ENCODE assay signal across 1 cellular context in genomic region chr19:45770192-45771101, GRCh38.
TF ChIP-seq lines count a peak whose summit lies in the region.

No MANE protein-coding gene starts in this region.

TF ChIP-seq in HepG2, 621 proteins besides CTCF, POLR2A, EP300 and RAD21 (continued from another document and continues in another):
- TF ChIP-seq RERE (CRISPR knock-in tag; IDR thresholded peaks at IDR 0.05; ENCODE audit: low read depth): 0 out of 2 replicates have a peak, but pooled peaks have one; percentile 3
- 0 out of 2 replicates have a peak, but pooled peaks have one; percentile 62 for TF ChIP-seq ZNF761 (CRISPR knock-in tag; conservative IDR thresholded peaks at IDR 0.05)
- 0 out of 2 replicates have a peak, but pooled peaks have one; percentile 17 for TF ChIP-seq SIX1 (CRISPR knock-in tag; IDR thresholded peaks at IDR 0.05; ENCODE audit: borderline replicate concordance)
- TF ChIP-seq FOXK1 (CRISPR knock-in tag; IDR thresholded peaks at IDR 0.05; ENCODE audit: borderline replicate concordance, low read depth): peak; percentile 75
- peak; percentile 78 for TF ChIP-seq NR2C2 (CRISPR knock-in tag; IDR thresholded peaks at IDR 0.05; ENCODE audit: borderline replicate concordance)
- peak; percentile 52; the same call in 1 of the 2 replicates for TF ChIP-seq DR1 (CRISPR knock-in tag; IDR thresholded peaks at IDR 0.05)
- TF ChIP-seq MBD4 (IDR thresholded peaks at IDR 0.05; ENCODE audit: borderline replicate concordance, low read length): no peak
- TF ChIP-seq NFYC (CRISPR knock-in tag; IDR thresholded peaks at IDR 0.05): peak; percentile 90
- TF ChIP-seq ARHGAP35 (CRISPR knock-in tag; IDR thresholded peaks at IDR 0.05; ENCODE audit: borderline replicate concordance): no peak; the same call in 1 of the 2 replicates
- TF ChIP-seq, protein P1, sequence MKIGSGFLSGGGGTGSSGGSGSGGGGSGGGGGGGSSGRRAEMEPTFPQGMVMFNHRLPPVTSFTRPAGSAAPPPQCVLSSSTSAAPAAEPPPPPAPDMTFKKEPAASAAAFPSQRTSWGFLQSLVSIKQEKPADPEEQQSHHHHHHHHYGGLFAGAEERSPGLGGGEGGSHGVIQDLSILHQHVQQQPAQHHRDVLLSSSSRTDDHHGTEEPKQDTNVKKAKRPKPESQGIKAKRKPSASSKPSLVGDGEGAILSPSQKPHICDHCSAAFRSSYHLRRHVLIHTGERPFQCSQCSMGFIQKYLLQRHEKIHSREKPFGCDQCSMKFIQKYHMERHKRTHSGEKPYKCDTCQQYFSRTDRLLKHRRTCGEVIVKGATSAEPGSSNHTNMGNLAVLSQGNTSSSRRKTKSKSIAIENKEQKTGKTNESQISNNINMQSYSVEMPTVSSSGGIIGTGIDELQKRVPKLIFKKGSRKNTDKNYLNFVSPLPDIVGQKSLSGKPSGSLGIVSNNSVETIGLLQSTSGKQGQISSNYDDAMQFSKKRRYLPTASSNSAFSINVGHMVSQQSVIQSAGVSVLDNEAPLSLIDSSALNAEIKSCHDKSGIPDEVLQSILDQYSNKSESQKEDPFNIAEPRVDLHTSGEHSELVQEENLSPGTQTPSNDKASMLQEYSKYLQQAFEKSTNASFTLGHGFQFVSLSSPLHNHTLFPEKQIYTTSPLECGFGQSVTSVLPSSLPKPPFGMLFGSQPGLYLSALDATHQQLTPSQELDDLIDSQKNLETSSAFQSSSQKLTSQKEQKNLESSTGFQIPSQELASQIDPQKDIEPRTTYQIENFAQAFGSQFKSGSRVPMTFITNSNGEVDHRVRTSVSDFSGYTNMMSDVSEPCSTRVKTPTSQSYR (CRISPR knock-in tag; IDR thresholded peaks at IDR 0.05; ENCODE audit: borderline replicate concordance): peak; percentile 6; the same call in 1 of the 2 replicates
- TF ChIP-seq TBX3 (IDR thresholded peaks at IDR 0.05; ENCODE audit: borderline replicate concordance): peak; percentile 72; the same call in 1 of the 2 replicates
- peak; percentile 61; the same call in 1 of the 2 replicates for TF ChIP-seq ZNF552 (CRISPR knock-in tag; IDR thresholded peaks at IDR 0.05; ENCODE audit: borderline replicate concordance)
- peak; percentile 81; the same call in 1 of the 2 replicates for TF ChIP-seq THYN1 (CRISPR knock-in tag; IDR thresholded peaks at IDR 0.05; ENCODE audit: borderline replicate concordance, low read depth)
- TF ChIP-seq ZNF10 (CRISPR knock-in tag; IDR thresholded peaks at IDR 0.05; ENCODE audit: borderline replicate concordance, low read depth): no peak
- peak; percentile 30; the same call in 1 of the 2 replicates for TF ChIP-seq ZNF556 (CRISPR knock-in tag; IDR thresholded peaks at IDR 0.05; ENCODE audit: borderline replicate concordance)
- peak; percentile 75; the same call in 1 of the 2 replicates for TF ChIP-seq NRL (CRISPR knock-in tag; IDR thresholded peaks at IDR 0.05; ENCODE audit: borderline replicate concordance)
- TF ChIP-seq, protein P2, sequence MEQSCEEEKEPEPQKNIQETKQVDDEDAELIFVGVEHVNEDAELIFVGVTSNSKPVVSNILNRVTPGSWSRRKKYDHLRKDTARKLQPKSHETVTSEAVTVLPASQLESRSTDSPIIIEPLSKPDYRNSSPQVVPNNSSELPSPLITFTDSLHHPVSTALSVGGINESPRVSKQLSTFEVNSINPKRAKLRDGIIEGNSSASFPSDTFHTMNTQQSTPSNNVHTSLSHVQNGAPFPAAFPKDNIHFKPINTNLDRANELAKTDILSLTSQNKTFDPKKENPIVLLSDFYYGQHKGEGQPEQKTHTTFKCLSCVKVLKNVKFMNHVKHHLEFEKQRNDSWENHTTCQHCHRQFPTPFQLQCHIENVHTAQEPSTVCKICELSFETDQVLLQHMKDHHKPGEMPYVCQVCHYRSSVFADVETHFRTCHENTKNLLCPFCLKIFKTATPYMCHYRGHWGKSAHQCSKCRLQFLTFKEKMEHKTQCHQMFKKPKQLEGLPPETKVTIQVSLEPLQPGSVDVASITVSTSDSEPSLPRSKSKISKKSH (CRISPR knock-in tag; IDR thresholded peaks at IDR 0.05; ENCODE audit: borderline replicate concordance): peak; percentile 59
- peak; percentile 69; the same call in 1 of the 2 replicates for TF ChIP-seq SNAPC2 (CRISPR knock-in tag; IDR thresholded peaks at IDR 0.05)
- TF ChIP-seq, protein P3, sequence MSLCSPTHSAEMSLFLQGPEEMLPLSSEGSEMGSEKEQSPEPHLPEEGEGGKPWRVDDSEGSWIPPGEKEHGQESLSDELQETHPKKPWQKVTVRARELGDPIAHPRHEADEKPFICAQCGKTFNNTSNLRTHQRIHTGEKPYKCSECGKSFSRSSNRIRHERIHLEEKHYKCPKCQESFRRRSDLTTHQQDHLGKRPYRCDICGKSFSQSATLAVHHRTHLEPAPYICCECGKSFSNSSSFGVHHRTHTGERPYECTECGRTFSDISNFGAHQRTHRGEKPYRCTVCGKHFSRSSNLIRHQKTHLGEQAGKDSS (CRISPR knock-in tag; IDR thresholded peaks at IDR 0.05; ENCODE audit: borderline replicate concordance, low read depth): 0 out of 2 replicates have a peak, but pooled peaks have one; percentile 42
- TF ChIP-seq ZNF33B (CRISPR knock-in tag; IDR thresholded peaks at IDR 0.05): peak; percentile 82
- TF ChIP-seq MXD3 (CRISPR knock-in tag; IDR thresholded peaks at IDR 0.05): peak; percentile 52; the same call in 1 of the 2 replicates
- peak; percentile 24; the same call in 1 of the 2 replicates for TF ChIP-seq SALL2 (CRISPR knock-in tag; IDR thresholded peaks at IDR 0.05)
- peak; percentile 41; the same call in 1 of the 2 replicates for TF ChIP-seq RXRB (CRISPR knock-in tag; IDR thresholded peaks at IDR 0.05; ENCODE audit: borderline replicate concordance)
- TF ChIP-seq, protein P4, sequence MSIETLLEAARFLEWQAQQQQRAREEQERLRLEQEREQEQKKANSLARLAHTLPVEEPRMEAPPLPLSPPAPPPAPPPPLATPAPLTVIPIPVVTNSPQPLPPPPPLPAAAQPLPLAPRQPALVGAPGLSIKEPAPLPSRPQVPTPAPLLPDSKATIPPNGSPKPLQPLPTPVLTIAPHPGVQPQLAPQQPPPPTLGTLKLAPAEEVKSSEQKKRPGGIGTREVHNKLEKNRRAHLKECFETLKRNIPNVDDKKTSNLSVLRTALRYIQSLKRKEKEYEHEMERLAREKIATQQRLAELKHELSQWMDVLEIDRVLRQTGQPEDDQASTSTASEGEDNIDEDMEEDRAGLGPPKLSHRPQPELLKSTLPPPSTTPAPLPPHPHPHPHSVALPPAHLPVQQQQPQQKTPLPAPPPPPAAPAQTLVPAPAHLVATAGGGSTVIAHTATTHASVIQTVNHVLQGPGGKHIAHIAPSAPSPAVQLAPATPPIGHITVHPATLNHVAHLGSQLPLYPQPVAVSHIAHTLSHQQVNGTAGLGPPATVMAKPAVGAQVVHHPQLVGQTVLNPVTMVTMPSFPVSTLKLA (IDR thresholded peaks at IDR 0.05): peak; percentile 60
- TF ChIP-seq, protein P5, sequence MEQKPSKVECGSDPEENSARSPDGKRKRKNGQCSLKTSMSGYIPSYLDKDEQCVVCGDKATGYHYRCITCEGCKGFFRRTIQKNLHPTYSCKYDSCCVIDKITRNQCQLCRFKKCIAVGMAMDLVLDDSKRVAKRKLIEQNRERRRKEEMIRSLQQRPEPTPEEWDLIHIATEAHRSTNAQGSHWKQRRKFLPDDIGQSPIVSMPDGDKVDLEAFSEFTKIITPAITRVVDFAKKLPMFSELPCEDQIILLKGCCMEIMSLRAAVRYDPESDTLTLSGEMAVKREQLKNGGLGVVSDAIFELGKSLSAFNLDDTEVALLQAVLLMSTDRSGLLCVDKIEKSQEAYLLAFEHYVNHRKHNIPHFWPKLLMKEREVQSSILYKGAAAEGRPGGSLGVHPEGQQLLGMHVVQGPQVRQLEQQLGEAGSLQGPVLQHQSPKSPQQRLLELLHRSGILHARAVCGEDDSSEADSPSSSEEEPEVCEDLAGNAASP (CRISPR knock-in tag; IDR thresholded peaks at IDR 0.05; ENCODE audit: borderline replicate concordance): peak; percentile 56; the same call in 1 of the 2 replicates
- no peak for TF ChIP-seq ZFAT (CRISPR knock-in tag; conservative IDR thresholded peaks at IDR 0.05)
- TF ChIP-seq CREB1 (IDR thresholded peaks at IDR 0.05): peak; percentile 75
- peak; percentile 45; the same call in 1 of the 2 replicates for TF ChIP-seq CREB1 (CRISPR knock-in tag; IDR thresholded peaks at IDR 0.05)
- peak; percentile 67; the same call in 1 of the 2 replicates for TF ChIP-seq ZNF670 (CRISPR knock-in tag; IDR thresholded peaks at IDR 0.05; ENCODE audit: borderline replicate concordance)
- TF ChIP-seq POLR2AphosphoS5 (IDR thresholded peaks at IDR 0.05; ENCODE audit: low read depth, low read length): peak; percentile 52
- peak; percentile 95 for TF ChIP-seq ZNF598 (CRISPR knock-in tag; IDR thresholded peaks at IDR 0.05; ENCODE audit: borderline replicate concordance)
- TF ChIP-seq PAX8 (CRISPR knock-in tag; IDR thresholded peaks at IDR 0.05; ENCODE audit: borderline replicate concordance): 0 out of 2 replicates have a peak, but pooled peaks have one; percentile 77
- TF ChIP-seq ZNF329 (CRISPR knock-in tag; IDR thresholded peaks at IDR 0.05; ENCODE audit: low read depth): 0 out of 2 replicates have a peak, but pooled peaks have one; percentile 40
- peak; percentile 61; the same call in 1 of the 2 replicates for TF ChIP-seq CBX5 (CRISPR knock-in tag; IDR thresholded peaks at IDR 0.05; ENCODE audit: borderline replicate concordance)
- peak; percentile 58; the same call in 1 of the 2 replicates for TF ChIP-seq KLF12 (CRISPR knock-in tag; IDR thresholded peaks at IDR 0.05; ENCODE audit: borderline replicate concordance)
- TF ChIP-seq, protein P6, sequence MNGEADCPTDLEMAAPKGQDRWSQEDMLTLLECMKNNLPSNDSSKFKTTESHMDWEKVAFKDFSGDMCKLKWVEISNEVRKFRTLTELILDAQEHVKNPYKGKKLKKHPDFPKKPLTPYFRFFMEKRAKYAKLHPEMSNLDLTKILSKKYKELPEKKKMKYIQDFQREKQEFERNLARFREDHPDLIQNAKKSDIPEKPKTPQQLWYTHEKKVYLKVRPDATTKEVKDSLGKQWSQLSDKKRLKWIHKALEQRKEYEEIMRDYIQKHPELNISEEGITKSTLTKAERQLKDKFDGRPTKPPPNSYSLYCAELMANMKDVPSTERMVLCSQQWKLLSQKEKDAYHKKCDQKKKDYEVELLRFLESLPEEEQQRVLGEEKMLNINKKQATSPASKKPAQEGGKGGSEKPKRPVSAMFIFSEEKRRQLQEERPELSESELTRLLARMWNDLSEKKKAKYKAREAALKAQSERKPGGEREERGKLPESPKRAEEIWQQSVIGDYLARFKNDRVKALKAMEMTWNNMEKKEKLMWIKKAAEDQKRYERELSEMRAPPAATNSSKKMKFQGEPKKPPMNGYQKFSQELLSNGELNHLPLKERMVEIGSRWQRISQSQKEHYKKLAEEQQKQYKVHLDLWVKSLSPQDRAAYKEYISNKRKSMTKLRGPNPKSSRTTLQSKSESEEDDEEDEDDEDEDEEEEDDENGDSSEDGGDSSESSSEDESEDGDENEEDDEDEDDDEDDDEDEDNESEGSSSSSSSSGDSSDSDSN (CRISPR knock-in tag; IDR thresholded peaks at IDR 0.05): peak; percentile 43; the same call in 1 of the 2 replicates
- TF ChIP-seq TBP (CRISPR knock-in tag; IDR thresholded peaks at IDR 0.05): no peak
- TF ChIP-seq MXD4 (CRISPR knock-in tag; IDR thresholded peaks at IDR 0.05): peak; percentile 87
- TF ChIP-seq HBP1 (CRISPR knock-in tag; IDR thresholded peaks at IDR 0.05; ENCODE audit: low read depth): 0 out of 2 replicates have a peak, but pooled peaks have one; percentile 14
